In the genomic region with DNA sequence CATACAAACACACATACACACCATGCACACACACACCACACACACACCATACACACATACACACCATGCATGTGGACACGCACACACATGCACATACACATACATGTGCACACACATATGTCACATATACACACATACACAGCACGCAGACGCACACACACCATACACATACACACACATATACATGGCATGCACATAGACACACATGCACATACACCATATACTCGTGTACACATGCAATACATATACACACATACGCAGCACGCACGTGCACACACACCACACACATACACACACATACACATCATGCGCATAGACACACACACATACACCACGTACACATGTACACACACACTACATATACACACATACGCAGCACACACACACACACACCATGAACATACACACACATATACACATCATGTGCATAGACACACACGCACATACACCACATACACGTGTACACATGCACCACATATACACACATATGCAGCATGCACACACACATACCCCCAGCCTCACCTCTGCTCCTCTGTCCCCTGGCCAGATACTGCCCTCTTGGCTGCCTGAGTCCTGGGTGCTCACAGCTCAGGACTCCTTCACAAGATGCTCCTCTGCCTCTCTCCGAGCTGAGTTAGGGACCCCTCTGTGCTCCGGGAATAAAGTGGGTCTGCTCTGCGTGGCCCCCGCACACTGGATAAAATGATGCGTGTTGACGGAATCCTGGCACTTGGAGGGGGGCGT, we compare ENCODE assay signal across 1 cellular context.
TF ChIP-seq lines count a peak whose summit lies in the region.

No MANE protein-coding gene starts in this region.

TF ChIP-seq in HCT116, 20 proteins besides CTCF, POLR2A, EP300 and RAD21:
- TF ChIP-seq JUND (IDR thresholded peaks at IDR 0.05) (no peak), YY1 (IDR thresholded peaks at IDR 0.05; ENCODE audit: extremely low read depth, insufficient replicate concordance, low read depth, low read length) (no peak), TCF7L2 (IDR thresholded peaks at IDR 0.05; ENCODE audit: borderline replicate concordance, extremely low read depth, insufficient read depth, insufficient read length) (no peak), ELF1 (IDR thresholded peaks at IDR 0.05; ENCODE audit: borderline replicate concordance, low read depth) (no peak), EZH2 (IDR thresholded peaks at IDR 0.05) (no peak), SIN3A (IDR thresholded peaks at IDR 0.05; ENCODE audit: low read depth) (no peak), POLR2AphosphoS5 (IDR thresholded peaks at IDR 0.05; ENCODE audit: low read depth, low read length) (no peak), CEBPB (IDR thresholded peaks at IDR 0.05; ENCODE audit: low read depth) (no peak), FOSL1 (IDR thresholded peaks at IDR 0.05; ENCODE audit: low read depth) (no peak), SP1 (IDR thresholded peaks at IDR 0.05; ENCODE audit: low read depth) (no peak), EZH2phosphoT487 (IDR thresholded peaks at IDR 0.05; ENCODE audit: borderline replicate concordance) (no peak), SRF (IDR thresholded peaks at IDR 0.05; ENCODE audit: low read depth) (no peak), EGR1 (IDR thresholded peaks at IDR 0.05; ENCODE audit: low read depth) (no peak), ZNF274 (IDR thresholded peaks at IDR 0.05; ENCODE audit: low read depth, low read length) (no peak)
- TF ChIP-seq, protein P1, sequence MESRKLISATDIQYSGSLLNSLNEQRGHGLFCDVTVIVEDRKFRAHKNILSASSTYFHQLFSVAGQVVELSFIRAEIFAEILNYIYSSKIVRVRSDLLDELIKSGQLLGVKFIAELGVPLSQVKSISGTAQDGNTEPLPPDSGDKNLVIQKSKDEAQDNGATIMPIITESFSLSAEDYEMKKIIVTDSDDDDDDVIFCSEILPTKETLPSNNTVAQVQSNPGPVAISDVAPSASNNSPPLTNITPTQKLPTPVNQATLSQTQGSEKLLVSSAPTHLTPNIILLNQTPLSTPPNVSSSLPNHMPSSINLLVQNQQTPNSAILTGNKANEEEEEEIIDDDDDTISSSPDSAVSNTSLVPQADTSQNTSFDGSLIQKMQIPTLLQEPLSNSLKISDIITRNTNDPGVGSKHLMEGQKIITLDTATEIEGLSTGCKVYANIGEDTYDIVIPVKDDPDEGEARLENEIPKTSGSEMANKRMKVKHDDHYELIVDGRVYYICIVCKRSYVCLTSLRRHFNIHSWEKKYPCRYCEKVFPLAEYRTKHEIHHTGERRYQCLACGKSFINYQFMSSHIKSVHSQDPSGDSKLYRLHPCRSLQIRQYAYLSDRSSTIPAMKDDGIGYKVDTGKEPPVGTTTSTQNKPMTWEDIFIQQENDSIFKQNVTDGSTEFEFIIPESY (IDR thresholded peaks at IDR 0.05; ENCODE audit: extremely low read depth, insufficient replicate concordance, low read length): no peak
- TF ChIP-seq, protein P2, sequence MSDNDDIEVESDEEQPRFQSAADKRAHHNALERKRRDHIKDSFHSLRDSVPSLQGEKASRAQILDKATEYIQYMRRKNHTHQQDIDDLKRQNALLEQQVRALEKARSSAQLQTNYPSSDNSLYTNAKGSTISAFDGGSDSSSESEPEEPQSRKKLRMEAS (IDR thresholded peaks at IDR 0.05): no peak
- TF ChIP-seq, protein P3, sequence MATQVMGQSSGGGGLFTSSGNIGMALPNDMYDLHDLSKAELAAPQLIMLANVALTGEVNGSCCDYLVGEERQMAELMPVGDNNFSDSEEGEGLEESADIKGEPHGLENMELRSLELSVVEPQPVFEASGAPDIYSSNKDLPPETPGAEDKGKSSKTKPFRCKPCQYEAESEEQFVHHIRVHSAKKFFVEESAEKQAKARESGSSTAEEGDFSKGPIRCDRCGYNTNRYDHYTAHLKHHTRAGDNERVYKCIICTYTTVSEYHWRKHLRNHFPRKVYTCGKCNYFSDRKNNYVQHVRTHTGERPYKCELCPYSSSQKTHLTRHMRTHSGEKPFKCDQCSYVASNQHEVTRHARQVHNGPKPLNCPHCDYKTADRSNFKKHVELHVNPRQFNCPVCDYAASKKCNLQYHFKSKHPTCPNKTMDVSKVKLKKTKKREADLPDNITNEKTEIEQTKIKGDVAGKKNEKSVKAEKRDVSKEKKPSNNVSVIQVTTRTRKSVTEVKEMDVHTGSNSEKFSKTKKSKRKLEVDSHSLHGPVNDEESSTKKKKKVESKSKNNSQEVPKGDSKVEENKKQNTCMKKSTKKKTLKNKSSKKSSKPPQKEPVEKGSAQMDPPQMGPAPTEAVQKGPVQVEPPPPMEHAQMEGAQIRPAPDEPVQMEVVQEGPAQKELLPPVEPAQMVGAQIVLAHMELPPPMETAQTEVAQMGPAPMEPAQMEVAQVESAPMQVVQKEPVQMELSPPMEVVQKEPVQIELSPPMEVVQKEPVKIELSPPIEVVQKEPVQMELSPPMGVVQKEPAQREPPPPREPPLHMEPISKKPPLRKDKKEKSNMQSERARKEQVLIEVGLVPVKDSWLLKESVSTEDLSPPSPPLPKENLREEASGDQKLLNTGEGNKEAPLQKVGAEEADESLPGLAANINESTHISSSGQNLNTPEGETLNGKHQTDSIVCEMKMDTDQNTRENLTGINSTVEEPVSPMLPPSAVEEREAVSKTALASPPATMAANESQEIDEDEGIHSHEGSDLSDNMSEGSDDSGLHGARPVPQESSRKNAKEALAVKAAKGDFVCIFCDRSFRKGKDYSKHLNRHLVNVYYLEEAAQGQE (IDR thresholded peaks at IDR 0.05; ENCODE audit: low read depth): no peak
- TF ChIP-seq, protein P4, sequence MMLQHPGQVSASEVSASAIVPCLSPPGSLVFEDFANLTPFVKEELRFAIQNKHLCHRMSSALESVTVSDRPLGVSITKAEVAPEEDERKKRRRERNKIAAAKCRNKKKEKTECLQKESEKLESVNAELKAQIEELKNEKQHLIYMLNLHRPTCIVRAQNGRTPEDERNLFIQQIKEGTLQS (IDR thresholded peaks at IDR 0.05): no peak
